15 cellular contexts compared by ENCODE assay signal in genomic region chr5:172421020-172421419, GRCh38. TPM values are rescaled to one million over a fixed set of nuclear protein-coding genes. Genes with fewer than 3 reads are reported as not detected.
DNase-seq lines count a peak whose midpoint lies in the region; ATAC-seq and TF ChIP-seq lines count a peak whose summit lies in the region.
"Had no signal": no experiment of that assay in that cellular context is flagged by ENCODE, and none has a peak within 500 bp of the region (broad histone marks: within the 10 kb centered on the region; RNA-seq: fewer than 3 reads in every experiment).

No MANE protein-coding gene starts in this region.

- H3K27ac ChIP-seq in 22Rv1 (peak overlapping the region; percentile 48), adrenal gland (peak overlapping the region; percentile 83 to 96 (median 94)), gastroesophageal sphincter (peak overlapping the region; percentile 92 to 94 (median 92))

- H3K9me3 ChIP-seq in adrenal gland (replicated peaks in 1 of 3) (no peaks in the 10 kb centered on the region), gastroesophageal sphincter (no peaks in the 10 kb centered on the region)
- H3K9me3 ChIP-seq: pancreas had no signal

- no peak for ATAC-seq in gastroesophageal sphincter
- ATAC-seq in sciatic nerve, result peak; percentile 0
- ATAC-seq: T-cell had no signal

- intact Hi-C loops in adrenal gland (cut with DNase I), result no loop called here
- intact Hi-C loops in sciatic nerve (cut with DNase I), result no loop called here

- no peak overlapping the region for H3K4me3 ChIP-seq in adrenal gland
- H3K4me3 ChIP-seq in gastroesophageal sphincter, result no peak overlapping the region

- TF ChIP-seq CTCF in 22Rv1 (IDR thresholded peaks at IDR 0.05) (no peak), adrenal gland (IDR thresholded peaks at IDR 0.05) (no peak), gastroesophageal sphincter (IDR thresholded peaks at IDR 0.05) (no peak), GM10266 (IDR thresholded peaks at IDR 0.05; ENCODE audit: control insufficient read depth, insufficient read depth, low read depth, missing control alignments) (no peak)

- H3K4me1 ChIP-seq in adrenal gland (replicated peaks in 1 of 2) (peaks cover 50 to 76% of the 10 kb centered on the region in 2 donors), gastroesophageal sphincter (peaks cover 45 to 99% (median 49%) of the 10 kb centered on the region in 3 donors)

- H3K36me3 ChIP-seq in adrenal gland (replicated peaks in 1 of 2) (peaks cover 0 to 6% of the 10 kb centered on the region in 2 donors), gastroesophageal sphincter (peaks cover 0 to 14% of the 10 kb centered on the region in 2 donors)
- H3K36me3 ChIP-seq: pancreas had no signal

- peak in 1 of 7 donors; percentile 54 for DNase-seq in adrenal gland
- DNase-seq in sciatic nerve (ENCODE audit: low spot score), result no peak
- DNase-seq in GM10266 (ENCODE audit: extremely low spot score), result no peak
- no peak for DNase-seq in NCI-H1694 treated with DMSO at 0.1 percent for 48 hours (lab: John Stamatoyannopoulos, UW)
- DNase-seq in DMS153 (lab: John Stamatoyannopoulos, UW), result no peak
- DNase-seq in activated CD4-positive, alpha-beta T cell treated with anti-CD3 and anti-CD28 coated beads, Interleukin-2, amount 50 U/mL, for 1 hour, result no peak
- DNase-seq: central memory CD4-positive, alpha-beta T cell; DND-41; KBM-7; NCI-H2081 treated with DMSO at 0.1 percent for 48 hours; stimulated activated CD4-positive, alpha-beta T cell treated with anti-CD3 and anti-CD28 coated beads, Interleukin-4, amount 100 ng/mL, for 24 hours had no signal

- no peak for TF ChIP-seq POLR2A in adrenal gland (IDR thresholded peaks at IDR 0.05)
- no peak for TF ChIP-seq POLR2A in gastroesophageal sphincter (IDR thresholded peaks at IDR 0.05)

- WGBS in adrenal gland, 4 donors, result 79 to 88% (median 87%) methylated on average over 6 to 7 of the region's 7 CpGs
- 70 to 75% methylated on average over 2 to 5 of the region's 7 CpGs for WGBS in gastroesophageal sphincter (ENCODE audit: low coverage in 1 of 2), 2 donors

- no peaks in the 10 kb centered on the region for H3K27me3 ChIP-seq in adrenal gland
- H3K27me3 ChIP-seq in gastroesophageal sphincter, result no peaks in the 10 kb centered on the region
- H3K27me3 ChIP-seq: pancreas had no signal

- TF ChIP-seq EP300 in gastroesophageal sphincter (IDR thresholded peaks at IDR 0.05), result no peak

RNA-seq across cellular contexts. Expression of gene SH3PXD2B, which starts 33.3 kb away (rescaled TPM):
- total RNA-seq in adrenal gland (100 to 1,000 TPM in 1 of 8 donors, 10 to 100 TPM in 7; 41.1 to 111 (median 64.7) TPM), gastroesophageal sphincter (10 to 100 TPM; 40.2 to 80.9 (median 56.0) TPM), sciatic nerve (39.5 TPM)
- 10 to 100 TPM; 15.2 to 37.9 (median 28.4) TPM for polyA plus RNA-seq in adrenal gland
